In genomic region chr5:80189701-80190100, GRCh38 we compare ENCODE assay signal across 14 cellular contexts.
A peak's percentile ranks its signal among the peaks of the same experiment; 100 is the strongest.
DNase-seq lines count a peak whose midpoint lies in the region; ATAC-seq and TF ChIP-seq lines count a peak whose summit lies in the region.
"Had no signal": no experiment of that assay in that cellular context is flagged by ENCODE, and none has a peak within 500 bp of the region (broad histone marks: within the 10 kb centered on the region; RNA-seq: fewer than 3 reads in every experiment).

No MANE protein-coding gene starts in this region.

- H3K36me3 Mint-ChIP-seq in activated CD4-positive, alpha-beta T cell treated with anti-CD3 and anti-CD28 coated beads for 36 hours (ENCODE audit: low read depth), result peaks cover 26% of the 10 kb centered on the region
- H3K36me3 Mint-ChIP-seq in effector memory CD8-positive, alpha-beta T cell (ENCODE audit: insufficient read depth), result no peaks in the 10 kb centered on the region

- 53 to 77% (median 72%) methylated on average over 3 of the region's 3 CpGs for WGBS in stomach, 5 donors

- H3K9ac ChIP-seq in OCI-LY1 (ENCODE audit: low read length), result peak overlapping the region; percentile 69

- H3K36me3 ChIP-seq in OCI-LY1 (ENCODE audit: insufficient read depth, low read length) (peaks cover 10% of the 10 kb centered on the region; the same call in 1 of the 2 replicates), stomach (no peaks in the 10 kb centered on the region)

- peak overlapping the region; percentile 82 for H3K4me2 ChIP-seq in OCI-LY1 (ENCODE audit: low read length)
- H3K4me2 ChIP-seq: PC-9 had no signal

- peak overlapping the region; percentile 99 for H3K27ac ChIP-seq in OCI-LY1 (ENCODE audit: low read depth, low read length, poor library complexity, severe bottlenecking)
- H3K27ac ChIP-seq in stomach, result peak overlapping the region in 3 of 5 donors; percentile 8 to 78 (median 31)

- H3K27me3 ChIP-seq in OCI-LY1 (ENCODE audit: insufficient read depth, low read length) (no peaks in the 10 kb centered on the region), stomach (no peaks in the 10 kb centered on the region)

- CTCF ChIA-PET in activated CD4-positive, alpha-beta T cell treated with anti-CD3 and anti-CD28 coated beads for 36 hours (lab: Charles Lee), result interaction anchor here (1.3 kb wide), 1 partner anchor 16 kb away, joined by 3 read pairs; no protein-coding TSS in a partner anchor

- H3K4me1 Mint-ChIP-seq in activated CD4-positive, alpha-beta T cell treated with anti-CD3 and anti-CD28 coated beads for 36 hours, result peaks cover 89% of the 10 kb centered on the region
- H3K4me1 Mint-ChIP-seq in effector memory CD8-positive, alpha-beta T cell (ENCODE audit: low read depth in 2 of 2), result peaks cover 71 to 74% of the 10 kb centered on the region in 2 donors

- H3K27ac Mint-ChIP-seq in activated CD4-positive, alpha-beta T cell treated with anti-CD3 and anti-CD28 coated beads for 36 hours, result peak overlapping the region; percentile 99
- peak overlapping the region; percentile 92 to 93 for H3K27ac Mint-ChIP-seq in effector memory CD8-positive, alpha-beta T cell

- H3K27me3 Mint-ChIP-seq in activated CD4-positive, alpha-beta T cell treated with anti-CD3 and anti-CD28 coated beads for 36 hours, result no peaks in the 10 kb centered on the region
- H3K27me3 Mint-ChIP-seq in effector memory CD8-positive, alpha-beta T cell, result no peaks in the 10 kb centered on the region

- ATAC-seq in activated CD4-positive, alpha-beta T cell treated with anti-CD3 and anti-CD28 coated beads for 36 hours, result no peak
- ATAC-seq in effector memory CD8-positive, alpha-beta T cell (replicated peaks), result no peak
- ATAC-seq in GM21526 (IDR thresholded peaks at IDR 0.05; ENCODE audit: low FRiP score, unreplicated experiment) (no peak), HG03469 (IDR thresholded peaks at IDR 0.05; ENCODE audit: unreplicated experiment) (no peak)
- ATAC-seq: mucosa of descending colon had no signal

- H4K20me1 ChIP-seq in OCI-LY1 (ENCODE audit: insufficient read depth, low read length), result no peaks in the 10 kb centered on the region

- H3K4me1 ChIP-seq in OCI-LY1 (ENCODE audit: insufficient read depth, low read length, severe bottlenecking), result peaks cover 100% of the 10 kb centered on the region
- peaks cover 44 to 87% (median 66%) of the 10 kb centered on the region in 4 donors for H3K4me1 ChIP-seq in stomach

- intact Hi-C loops in activated CD4-positive, alpha-beta T cell treated with anti-CD3 and anti-CD28 coated beads for 36 hours (cut with DNase I, micrococcal nuclease), result loop anchor here (2.0 to 10.0 kb wide), 4 partner anchors 17 to 575 kb away; partner anchors contain the start of gene TENT2 (in 1 of the 2)
- intact Hi-C loops in stomach (cut with DNase I; ENCODE audit: low total_unique reads), result loop anchor here (10.0 kb wide), 1 partner anchor 65 kb away; the partner anchor contains the start of gene SERINC5

- no peaks in the 10 kb centered on the region for H3K9me2 ChIP-seq in OCI-LY1 (ENCODE audit: low read depth, low read length)

- peak overlapping the region; percentile 48 for H3K4me3 ChIP-seq in OCI-LY1 (ENCODE audit: low read depth, low read length, poor library complexity, severe bottlenecking)
- H3K4me3 ChIP-seq in stomach, result peak overlapping the region in 1 of 4 donors; percentile 12
- H3K4me3 ChIP-seq: mucosa of descending colon, PC-9 had no signal

- H3K9me3 Mint-ChIP-seq in activated CD4-positive, alpha-beta T cell treated with anti-CD3 and anti-CD28 coated beads for 36 hours (ENCODE audit: low read depth), result no peaks in the 10 kb centered on the region
- no peaks in the 10 kb centered on the region for H3K9me3 Mint-ChIP-seq in effector memory CD8-positive, alpha-beta T cell

- POLR2A ChIA-PET in activated CD4-positive, alpha-beta T cell treated with anti-CD3 and anti-CD28 coated beads for 36 hours (lab: Charles Lee), result interaction anchor here (0.6 to 1.3 kb wide), 2 partner anchors 31 to 38 kb away, joined by 3 to 5 read pairs; no protein-coding TSS in a partner anchor

- no peak for TF ChIP-seq EP300 in stomach (IDR thresholded peaks at IDR 0.05)

- no peak for DNase-seq in activated CD4-positive, alpha-beta T cell treated with anti-CD3 and anti-CD28 coated beads for 36 hours
- DNase-seq in activated CD4-positive, alpha-beta T cell treated with anti-CD3 and anti-CD28 coated beads, Interleukin-2, amount 50 U/mL, for 1 hour, result no peak
- DNase-seq in effector memory CD8-positive, alpha-beta T cell, result no peak
- no peak for DNase-seq in stomach
- no peak for DNase-seq in stimulated activated naive CD4-positive, alpha-beta T cell (lab: John Stamatoyannopoulos, UW)
- DNase-seq: 8988T; dermis blood vessel endothelial cell; mucosa of descending colon; PC-9; retina; stimulated activated naive CD4-positive, alpha-beta T cell treated with Interleukin-2 at 50 U/mL for 16 hours had no signal

- H3K79me2 ChIP-seq in OCI-LY1 (ENCODE audit: insufficient read depth, low read length), result peaks cover 36% of the 10 kb centered on the region

- TF ChIP-seq CTCF in OCI-LY1 (IDR thresholded peaks at IDR 0.05; ENCODE audit: low read length), result no peak
- TF ChIP-seq CTCF in stomach (IDR thresholded peaks at IDR 0.05), result no peak

- no peaks in the 10 kb centered on the region for H3K9me3 ChIP-seq in OCI-LY1 (ENCODE audit: low read length)
- H3K9me3 ChIP-seq in stomach, result no peaks in the 10 kb centered on the region
- H3K9me3 ChIP-seq: mucosa of descending colon had no signal

- no peak for TF ChIP-seq POLR2A in stomach (IDR thresholded peaks at IDR 0.05)

- peaks cover 19% of the 10 kb centered on the region; the same call in 1 of the 2 replicates for H3F3A ChIP-seq in OCI-LY1 (ENCODE audit: insufficient read depth, low read length)

- no peak overlapping the region for H2AFZ ChIP-seq in OCI-LY1 (ENCODE audit: low read length)
- H2AFZ ChIP-seq: PC-9 had no signal

- peak overlapping the region; percentile 81 for H3K4me3 Mint-ChIP-seq in activated CD4-positive, alpha-beta T cell treated with anti-CD3 and anti-CD28 coated beads for 36 hours
- peak overlapping the region; percentile 84 to 87 for H3K4me3 Mint-ChIP-seq in effector memory CD8-positive, alpha-beta T cell
